In the genomic region with DNA sequence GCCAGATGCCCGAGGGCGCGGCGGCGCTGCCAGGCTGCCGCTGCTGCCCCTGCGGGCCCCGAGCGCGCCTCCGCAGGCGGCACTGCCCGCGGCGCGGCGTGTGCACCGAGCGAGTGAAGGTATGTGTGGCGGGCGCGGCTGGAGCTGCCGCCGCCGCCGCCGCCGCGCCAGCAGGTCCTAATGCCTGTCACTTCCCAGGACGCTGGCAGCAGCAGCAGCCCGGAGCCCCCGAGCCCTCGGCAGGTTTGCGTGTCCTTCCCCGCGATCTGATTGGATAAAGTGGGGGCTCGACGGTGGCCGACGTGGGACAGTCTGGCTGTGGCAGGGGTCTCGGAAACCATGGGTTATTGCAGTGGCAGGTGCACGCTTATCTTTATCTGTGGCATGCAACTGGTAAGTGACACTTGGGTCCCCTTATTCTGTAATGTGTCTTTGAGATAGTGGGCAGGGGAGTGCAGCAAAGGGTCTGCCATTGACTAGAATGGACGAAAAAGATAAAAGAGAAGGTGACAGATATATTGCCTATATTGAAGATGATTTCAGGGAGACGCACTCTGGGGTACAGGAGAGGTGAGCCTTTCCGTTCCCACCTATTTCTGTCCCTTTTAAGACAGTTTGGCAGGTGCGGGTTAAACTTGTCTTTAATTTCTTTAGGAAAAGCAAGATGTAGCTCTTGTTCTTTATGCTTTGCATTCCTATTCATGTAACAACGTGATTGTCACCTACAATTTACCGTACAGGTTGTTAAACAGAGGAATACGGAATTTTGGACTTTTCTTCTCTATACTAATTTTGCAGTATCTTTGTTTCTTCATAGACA, we compare ENCODE assay signal across 8 cellular contexts. TPM values are rescaled to one million over a fixed set of nuclear protein-coding genes. Genes with fewer than 3 reads are reported as not detected.
DNase-seq lines count a peak whose midpoint lies in the region; ATAC-seq, FAIRE-seq and TF ChIP-seq lines count a peak whose summit lies in the region.

Gene NKAIN2 (plus strand): TSS at position 4 of the 820 bp plus-strand sequence.

- no TSS peak for BruUV-seq in HepG2 (replicated peaks; lab: Mats Ljungman, UMichigan)

- in situ Hi-C loops in HepG2 (cut with HindIII; ENCODE audit: extremely low pct_ligation_motif_present, low pct_unique_long_range_greater_than_20kb), result loop anchor here (25.0 kb wide), 1 partner anchor 983 kb away; no protein-coding TSS in a partner anchor

- H3K27me3 Mint-ChIP-seq in chondrocyte (ENCODE audit: low read depth), result peaks cover 13% of the 10 kb centered on the region
- H3K27me3 Mint-ChIP-seq in stimulated activated naive CD8-positive, alpha-beta T cell treated with anti-CD3 and anti-CD28 coated beads, Interleukin-15, amount 100 ng/mL, for 72 hours, result peaks cover 43% of the 10 kb centered on the region

- H3K79me2 ChIP-seq in ACC112 (ENCODE audit: control insufficient read depth, insufficient read depth, low read length, unreplicated experiment) (no peaks in the 10 kb centered on the region), HepG2 (ENCODE audit: insufficient read depth, low read length) (no peaks in the 10 kb centered on the region)

- peak within 1 kb of the TSS; percentile 89 for H3K4me3 Mint-ChIP-seq in chondrocyte (ENCODE audit: unreplicated experiment)
- peak within 1 kb of the TSS; percentile 69 to 84 for H3K4me3 Mint-ChIP-seq in stimulated activated naive CD8-positive, alpha-beta T cell treated with anti-CD3 and anti-CD28 coated beads, Interleukin-15, amount 100 ng/mL, for 72 hours

- no peak for TF ChIP-seq POLR2A in HepG2 (IDR thresholded peaks at IDR 0.05; ENCODE audit: insufficient read depth in 1 of 2, low read depth in 2 of 2, low read length in 2 of 2)

- peak within 1 kb of the TSS; percentile 76 for H3K27ac Mint-ChIP-seq in chondrocyte (ENCODE audit: unreplicated experiment)
- H3K27ac Mint-ChIP-seq in stimulated activated naive CD8-positive, alpha-beta T cell treated with anti-CD3 and anti-CD28 coated beads, Interleukin-15, amount 100 ng/mL, for 72 hours, result no peak within 1 kb of the TSS

- TF ChIP-seq EP300 in HepG2 (IDR thresholded peaks at IDR 0.05; ENCODE audit: low read depth in 2 of 2, low read length in 2 of 2) (no peak), HepG2 (CRISPR knock-in tag; IDR thresholded peaks at IDR 0.05; ENCODE audit: borderline replicate concordance) (no peak)

- no peaks in the 10 kb centered on the region for H3K9me3 Mint-ChIP-seq in chondrocyte (ENCODE audit: low read depth)
- H3K9me3 Mint-ChIP-seq in stimulated activated naive CD8-positive, alpha-beta T cell treated with anti-CD3 and anti-CD28 coated beads, Interleukin-15, amount 100 ng/mL, for 72 hours, result no peaks in the 10 kb centered on the region

- peak within 1 kb of the TSS; percentile 51 for H2AFZ ChIP-seq in ACC112 (ENCODE audit: low read length, unreplicated experiment)
- H2AFZ ChIP-seq in HepG2 (ENCODE audit: low read length), result no peak within 1 kb of the TSS

- CTCF ChIA-PET in HepG2 (lab: Yijun Ruan, JAX; ENCODE audit: low intra/inter-chr PET ratio, low total read pairs), result no interaction called here

- H3K4me1 Mint-ChIP-seq in chondrocyte (ENCODE audit: low read depth), result peaks cover 42% of the 10 kb centered on the region
- peaks cover 14% of the 10 kb centered on the region for H3K4me1 Mint-ChIP-seq in stimulated activated naive CD8-positive, alpha-beta T cell treated with anti-CD3 and anti-CD28 coated beads, Interleukin-15, amount 100 ng/mL, for 72 hours

- ATAC-seq in GM18502 (IDR thresholded peaks at IDR 0.05; ENCODE audit: poor library complexity, unreplicated experiment), result peak; percentile 21
- peak; percentile 38 for ATAC-seq in HG03064 (IDR thresholded peaks at IDR 0.05; ENCODE audit: low read depth, unreplicated experiment)
- peak; percentile 66 for ATAC-seq in HepG2
- ATAC-seq in stimulated activated naive CD8-positive, alpha-beta T cell treated with anti-CD3 and anti-CD28 coated beads, Interleukin-15, amount 100 ng/mL, for 72 hours, result peak; percentile 38

- no peak for FAIRE-seq in HepG2 (lab: Jason Lieb, UNC)

- no peak for TF ChIP-seq RAD21 in HepG2 (CRISPR knock-in tag; IDR thresholded peaks at IDR 0.05)

- 13% methylated on average over 17 of the region's 49 CpGs for WGBS in HepG2 (ENCODE audit: low lambda C conversion rate)

- H3K27ac ChIP-seq in ACC112 (ENCODE audit: low read depth, low read length) (no peak within 1 kb of the TSS), HepG2 (ENCODE audit: extremely low read length, insufficient read depth, low read length) (no peak within 1 kb of the TSS)

- peaks cover 29% of the 10 kb centered on the region for H3K27me3 ChIP-seq in ACC112 (ENCODE audit: insufficient read depth, low read length)
- H3K27me3 ChIP-seq in HepG2 (ENCODE audit: control insufficient read depth in 1 of 2, insufficient read depth in 2 of 2, low read length in 2 of 2), result peaks cover 0 to 24% of the 10 kb centered on the region in 2 experiments; a peak in 3 of 5 replicates

- H3K36me3 Mint-ChIP-seq in chondrocyte (ENCODE audit: low read depth), result no peaks in the 10 kb centered on the region

- no peaks in the 10 kb centered on the region for H3K36me3 ChIP-seq in ACC112 (ENCODE audit: insufficient read depth, low read length)
- H3K36me3 ChIP-seq in HepG2 (replicated peaks in 1 of 2; ENCODE audit: control insufficient read depth in 1 of 2, insufficient read depth in 2 of 2, low read length in 2 of 2), result no peaks in the 10 kb centered on the region

- POLR2A ChIA-PET in HepG2 (lab: Yijun Ruan, JAX), result no interaction called here

- intact Hi-C loops in HepG2 (cut with micrococcal nuclease; ENCODE audit: unreplicated experiment), result loop anchor here (2.0 to 5.0 kb wide), 3 partner anchors 75 to 1311 kb away; no protein-coding TSS in a partner anchor

- no peaks in the 10 kb centered on the region for H3K9me3 ChIP-seq in HepG2 (ENCODE audit: low read length)

- peak; percentile 92 for DNase-seq in NCI-H774 (lab: John Stamatoyannopoulos, UW)
- DNase-seq in chondrocyte (ENCODE audit: low spot score), result peak; percentile 80
- DNase-seq in HepG2 (ENCODE audit: low spot score), result no peak
- DNase-seq in stimulated activated naive CD8-positive, alpha-beta T cell treated with anti-CD3 and anti-CD28 coated beads, Interleukin-15, amount 100 ng/mL, for 72 hours, result peak; percentile 11 to 12
- no peak for DNase-seq in CD1c-positive myeloid dendritic cell (ENCODE audit: extremely low spot score)

- TF ChIP-seq CTCF in chondrocyte (IDR thresholded peaks at IDR 0.05) (no peak), HepG2 (CRISPR knock-in tag; IDR thresholded peaks at IDR 0.05) (no peak)

- 0 out of 2 replicates have a peak, but pooled peaks cover 5% of the 10 kb centered on the region for H4K20me1 ChIP-seq in HepG2 (ENCODE audit: insufficient read depth, low read length)

- H3K4me3 ChIP-seq in ACC112 (ENCODE audit: low read depth, low read length), result peak within 1 kb of the TSS; percentile 83
- H3K4me3 ChIP-seq in HepG2 (replicated peaks in 1 of 3; ENCODE audit: insufficient read depth in 1 of 3, low read depth in 2 of 3, low read length in 3 of 3), result peak within 1 kb of the TSS in 1 of 3 experiments; percentile 41; a peak in 1 of 6 replicates

- H3K4me1 ChIP-seq in ACC112 (ENCODE audit: control insufficient read depth, insufficient read depth, low read length, unreplicated experiment) (no peaks in the 10 kb centered on the region), HepG2 (ENCODE audit: insufficient read depth, low read length) (no peaks in the 10 kb centered on the region)

- no peak within 1 kb of the TSS for H3K9ac ChIP-seq in HepG2 (ENCODE audit: insufficient read depth, low read depth, low read length)

- peak within 1 kb of the TSS; percentile 31 for H3K4me2 ChIP-seq in HepG2 (ENCODE audit: low read depth, low read length)

TF ChIP-seq in HepG2, 621 proteins besides CTCF, POLR2A, EP300 and RAD21:
- TF ChIP-seq ZNF83 (CRISPR knock-in tag; IDR thresholded peaks at IDR 0.05; ENCODE audit: borderline replicate concordance), result no peak
- peak; percentile 96 for TF ChIP-seq EZH2 (conservative IDR thresholded peaks at IDR 0.05; ENCODE audit: low read depth, low read length)
- peak; percentile 33; the same call in 1 of the 2 replicates for TF ChIP-seq NFYB (CRISPR knock-in tag; IDR thresholded peaks at IDR 0.05)
TF ChIP-seq in HepG2: peak in this region for 2.

RNA-seq across cellular contexts. Expression of gene NKAIN2, which starts in this region (rescaled TPM):
- 3.4 to 37.9 TPM (median 4.0 TPM) in 3 replicates for total RNA-seq in chondrocyte
- total RNA-seq in HepG2 (2016; rRNA removed; fragmentation: Illumina TruSeq; extraction: Trizol), result not detected in 2 replicates
- total RNA-seq in HepG2 (2016; cell fraction: cytosol; rRNA removed; fragmentation: Illumina TruSeq; extraction: Trizol; ENCODE audit: low read depth), result not detected in 2 replicates
- total RNA-seq in HepG2 (2016; cell fraction: insoluble cytoplasmic fraction; rRNA removed; fragmentation: Illumina TruSeq; extraction: Trizol), result 0.04 TPM in 1 of 2 replicates, not detected in the other
- total RNA-seq in HepG2 (2016; cell fraction: membrane; rRNA removed; fragmentation: Illumina TruSeq; extraction: Trizol), result not detected in 2 replicates
- total RNA-seq in HepG2 (2016; cell fraction: nucleus; rRNA removed; fragmentation: Illumina TruSeq; extraction: Trizol), result not detected in 2 replicates
- not detected in 2 replicates for polyA plus RNA-seq in HepG2 (2011; rRNA removed)
- not detected in 2 replicates for polyA plus RNA-seq in HepG2 (2011; cell fraction: cytosol; rRNA removed)
- 0.11 TPM in 1 of 2 replicates, not detected in the other for polyA plus RNA-seq in HepG2 (2011; cell fraction: nucleus; rRNA removed)
- 0.05 and 0.07 TPM in 2 replicates for polyA plus RNA-seq in HepG2 (2012)
- not detected in 2 replicates for polyA plus RNA-seq in HepG2 (2016; cell fraction: cytosol; fragmentation: Illumina TruSeq; extraction: Trizol; ENCODE audit: low read depth)
- 0.23 TPM in 1 of 2 replicates, not detected in the other for polyA plus RNA-seq in HepG2 (2016; cell fraction: insoluble cytoplasmic fraction; fragmentation: Illumina TruSeq; extraction: Trizol; ENCODE audit: low read depth)
- 0.06 TPM in 1 of 2 replicates, not detected in the other for polyA plus RNA-seq in HepG2 (2016; cell fraction: membrane; fragmentation: Illumina TruSeq; extraction: Trizol; ENCODE audit: low read depth)
- not detected in 2 replicates for polyA plus RNA-seq in HepG2 (2016; cell fraction: nucleus; fragmentation: Illumina TruSeq; extraction: Trizol; ENCODE audit: insufficient read depth, low read depth)
- not detected in 2 replicates for polyA minus RNA-seq in HepG2 (2011; rRNA and poly(A)+ RNA removed; ENCODE audit: low replicate concordance)
- polyA minus RNA-seq in HepG2 (2011; cell fraction: cytosol; rRNA and poly(A)+ RNA removed), result not detected in 2 replicates
- polyA minus RNA-seq in HepG2 (2011; cell fraction: nucleus; rRNA and poly(A)+ RNA removed), result 0.25 and 0.39 TPM in 2 replicates

Comparison
In these comparisons a context has a peak if more than half of its experiments do, and no peak if none do; other contexts are left out.
1. Peak in ATAC-seq and H3K4me2 ChIP-seq in HepG2; RNA of the gene not detected or under 1 TPM.
2. DNase-seq: peak in NCI-H774 (single experiment), chondrocyte (single experiment) and stimulated activated naive CD8-positive, alpha-beta T cell treated with anti-CD3 and anti-CD28 coated beads, Interleukin-15, amount 100 ng/mL, for 72 hours (2 of 2); none in HepG2 (single experiment) and CD1c-positive myeloid dendritic cell (single experiment).
3. Peak in every context shown above with its lines, with median percentiles within 50 percentile points of each other: ATAC-seq.